In the genomic region with DNA sequence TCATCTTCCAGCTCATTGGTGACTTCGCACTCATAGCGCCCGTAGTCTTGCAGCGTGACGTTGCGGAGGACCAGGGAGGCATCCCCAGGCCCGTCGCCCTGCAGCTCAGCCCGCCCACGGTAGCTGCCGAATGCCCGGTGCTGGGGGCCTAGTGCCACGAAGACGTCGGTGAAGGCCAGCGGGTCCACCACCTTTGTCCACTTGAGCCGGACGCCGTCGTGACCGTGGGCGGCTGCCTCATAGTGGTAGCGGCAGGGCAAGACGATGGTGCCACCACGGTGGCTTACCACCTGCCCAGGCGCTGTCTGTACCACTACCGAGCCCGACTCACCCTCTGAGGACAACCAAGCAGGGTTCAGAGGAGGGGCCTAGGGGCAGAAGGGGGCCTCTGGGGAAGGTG, we compare ENCODE assay signal across 1 cellular context.
TF ChIP-seq lines count a peak whose summit lies in the region.

No MANE protein-coding gene starts in this region.

TF ChIP-seq in GM23338, 12 proteins besides CTCF, POLR2A, EP300 and RAD21:
- TF ChIP-seq, protein P1, sequence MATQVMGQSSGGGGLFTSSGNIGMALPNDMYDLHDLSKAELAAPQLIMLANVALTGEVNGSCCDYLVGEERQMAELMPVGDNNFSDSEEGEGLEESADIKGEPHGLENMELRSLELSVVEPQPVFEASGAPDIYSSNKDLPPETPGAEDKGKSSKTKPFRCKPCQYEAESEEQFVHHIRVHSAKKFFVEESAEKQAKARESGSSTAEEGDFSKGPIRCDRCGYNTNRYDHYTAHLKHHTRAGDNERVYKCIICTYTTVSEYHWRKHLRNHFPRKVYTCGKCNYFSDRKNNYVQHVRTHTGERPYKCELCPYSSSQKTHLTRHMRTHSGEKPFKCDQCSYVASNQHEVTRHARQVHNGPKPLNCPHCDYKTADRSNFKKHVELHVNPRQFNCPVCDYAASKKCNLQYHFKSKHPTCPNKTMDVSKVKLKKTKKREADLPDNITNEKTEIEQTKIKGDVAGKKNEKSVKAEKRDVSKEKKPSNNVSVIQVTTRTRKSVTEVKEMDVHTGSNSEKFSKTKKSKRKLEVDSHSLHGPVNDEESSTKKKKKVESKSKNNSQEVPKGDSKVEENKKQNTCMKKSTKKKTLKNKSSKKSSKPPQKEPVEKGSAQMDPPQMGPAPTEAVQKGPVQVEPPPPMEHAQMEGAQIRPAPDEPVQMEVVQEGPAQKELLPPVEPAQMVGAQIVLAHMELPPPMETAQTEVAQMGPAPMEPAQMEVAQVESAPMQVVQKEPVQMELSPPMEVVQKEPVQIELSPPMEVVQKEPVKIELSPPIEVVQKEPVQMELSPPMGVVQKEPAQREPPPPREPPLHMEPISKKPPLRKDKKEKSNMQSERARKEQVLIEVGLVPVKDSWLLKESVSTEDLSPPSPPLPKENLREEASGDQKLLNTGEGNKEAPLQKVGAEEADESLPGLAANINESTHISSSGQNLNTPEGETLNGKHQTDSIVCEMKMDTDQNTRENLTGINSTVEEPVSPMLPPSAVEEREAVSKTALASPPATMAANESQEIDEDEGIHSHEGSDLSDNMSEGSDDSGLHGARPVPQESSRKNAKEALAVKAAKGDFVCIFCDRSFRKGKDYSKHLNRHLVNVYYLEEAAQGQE (IDR thresholded peaks at IDR 0.05; ENCODE audit: unreplicated experiment): no peak
- TF ChIP-seq STAT1 (IDR thresholded peaks at IDR 0.05; ENCODE audit: unreplicated experiment) (no peak), NANOG (IDR thresholded peaks at IDR 0.05; ENCODE audit: borderline replicate concordance) (no peak), CREB1 (CRISPR knock-in tag; IDR thresholded peaks at IDR 0.05; ENCODE audit: low read depth) (no peak), ZNF462 (CRISPR knock-in tag; IDR thresholded peaks at IDR 0.05) (no peak)
